10 cellular contexts compared by ENCODE assay signal in the genomic region with DNA sequence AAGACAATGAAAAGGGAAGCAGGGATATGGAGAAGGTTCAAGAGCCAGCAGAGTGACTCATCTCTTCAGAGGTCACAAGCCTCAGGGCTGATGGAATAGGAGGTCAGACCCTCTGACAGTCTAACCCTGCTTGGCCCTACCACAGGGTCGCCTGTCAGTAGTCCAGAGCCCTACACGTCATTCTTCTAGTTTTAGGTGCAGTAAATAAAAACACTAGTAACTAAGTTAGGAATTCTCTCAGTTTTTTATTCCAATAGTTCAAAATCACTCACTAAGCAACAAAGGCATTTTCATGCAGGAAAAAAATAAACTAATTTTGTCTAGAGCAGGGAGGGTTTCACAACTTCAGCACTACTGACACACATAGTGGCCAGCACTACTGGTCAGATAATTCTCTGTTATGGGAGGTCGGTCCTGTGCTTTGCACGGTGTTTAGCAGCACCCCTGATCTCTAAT. TPM values are rescaled to one million over a fixed set of nuclear protein-coding genes. Genes with fewer than 3 reads are reported as not detected.
DNase-seq lines count a peak whose midpoint lies in the region; ATAC-seq, FAIRE-seq and TF ChIP-seq lines count a peak whose summit lies in the region.
"Had no signal": no experiment of that assay in that cellular context is flagged by ENCODE, and none has a peak within 500 bp of the region (broad histone marks: within the 10 kb centered on the region; RNA-seq: fewer than 3 reads in every experiment).

No MANE protein-coding gene starts in this region.

- peak; percentile 84 to 88 for DNase-seq in AML-193 (lab: John Stamatoyannopoulos, UW)
- peak; percentile 52 for DNase-seq in NB4 (ENCODE audit: low read depth)
- DNase-seq in endothelial cell of umbilical vein (ENCODE audit: low read depth, low spot score) = peak; percentile 80
- DNase-seq in naive thymus-derived CD4-positive, alpha-beta T cell = no peak
- no peak for DNase-seq in NCI-H2227 (lab: John Stamatoyannopoulos, UW; ENCODE audit: unreplicated experiment)
- DNase-seq in SJCRH30 = no peak
- DNase-seq in HuH-7 (ENCODE audit: low spot score) = no peak
- no peak for DNase-seq in stimulated activated CD4-positive, alpha-beta T cell treated with anti-CD3 and anti-CD28 coated beads, Interleukin-4, amount 100 ng/mL, for 4 hours

- H3K9me3 ChIP-seq in endothelial cell of umbilical vein (replicated peaks; ENCODE audit: control insufficient read depth, insufficient read depth, low read length) = no peaks in the 10 kb centered on the region
- H3K9me3 ChIP-seq in naive thymus-derived CD4-positive, alpha-beta T cell (ENCODE audit: control insufficient read depth in 2 of 3, low read length in 3 of 3) = no peaks in the 10 kb centered on the region
- H3K9me3 ChIP-seq in SJCRH30 (replicated peaks) = no peaks in the 10 kb centered on the region

- H3K9ac ChIP-seq in endothelial cell of umbilical vein (replicated peaks; ENCODE audit: extremely low read depth, insufficient read depth, low read length) = peak overlapping the region; percentile 22

- H3K4me2 ChIP-seq in endothelial cell of umbilical vein (ENCODE audit: insufficient read depth, low read length) = peak overlapping the region; percentile 17

- peaks cover 3 to 27% (median 13%) of the 10 kb centered on the region in 5 donors for H3K36me3 Mint-ChIP-seq in naive thymus-derived CD4-positive, alpha-beta T cell

- peaks cover 66 to 98% (median 89%) of the 10 kb centered on the region in 7 donors for H3K4me1 Mint-ChIP-seq in naive thymus-derived CD4-positive, alpha-beta T cell

- peak overlapping the region; percentile 22 to 88 (median 73) for H3K27ac Mint-ChIP-seq in naive thymus-derived CD4-positive, alpha-beta T cell
- H3K27ac Mint-ChIP-seq: activated T-helper 2 cell treated with anti-CD3 and anti-CD28 coated beads, Interferon-gamma antibody, Interleukin-2, Interleukin-4, amounts not matched to agents 10 μg/mL and 5 μg/mL and 100 μg/mL, durations not matched to agents 14 hours and 24 hours and 36 hours had no signal

- no peak for TF ChIP-seq CTCF in NB4 (IDR thresholded peaks at IDR 0.05; ENCODE audit: low read depth, low read length)
- no peak for TF ChIP-seq CTCF in endothelial cell of umbilical vein (IDR thresholded peaks at IDR 0.05; ENCODE audit: extremely low read depth in 1 of 2, insufficient read depth in 1 of 2, low read depth in 1 of 2, low read length in 2 of 2)

- peak overlapping the region in 7 of 10 donors; percentile 18 to 81 (median 66) for H3K4me3 Mint-ChIP-seq in naive thymus-derived CD4-positive, alpha-beta T cell

- no peaks in the 10 kb centered on the region for H3K27me3 Mint-ChIP-seq in naive thymus-derived CD4-positive, alpha-beta T cell

- H3K27me3 ChIP-seq in endothelial cell of umbilical vein (ENCODE audit: control insufficient read depth in 2 of 2, insufficient read depth in 2 of 2, low read length in 2 of 2) (no peaks in the 10 kb centered on the region), SJCRH30 (no peaks in the 10 kb centered on the region)
- H3K27me3 ChIP-seq in naive thymus-derived CD4-positive, alpha-beta T cell (ENCODE audit: control insufficient read depth in 2 of 2, insufficient read depth in 2 of 2, low read length in 2 of 2) = no peaks in the 10 kb centered on the region

- no peaks in the 10 kb centered on the region for H4K20me1 ChIP-seq in endothelial cell of umbilical vein (replicated peaks; ENCODE audit: control insufficient read depth, extremely low read depth, insufficient read depth, low read length)

- no peaks in the 10 kb centered on the region for H3K9me3 Mint-ChIP-seq in naive thymus-derived CD4-positive, alpha-beta T cell
- H3K9me3 Mint-ChIP-seq: activated T-helper 2 cell treated with anti-CD3 and anti-CD28 coated beads, Interferon-gamma antibody, Interleukin-2, Interleukin-4, amounts not matched to agents 10 μg/mL and 5 μg/mL and 100 μg/mL, durations not matched to agents 14 hours and 24 hours and 36 hours had no signal

- peak; percentile 75 for FAIRE-seq in endothelial cell of umbilical vein (lab: Jason Lieb, UNC)

- H3K36me3 ChIP-seq in endothelial cell of umbilical vein (ENCODE audit: control insufficient read depth in 2 of 2, extremely low read depth in 1 of 2, insufficient read depth in 2 of 2, low read length in 2 of 2) (no peaks in the 10 kb centered on the region), SJCRH30 (no peaks in the 10 kb centered on the region; the same call in 1 of the 2 replicates)
- H3K36me3 ChIP-seq in naive thymus-derived CD4-positive, alpha-beta T cell (ENCODE audit: control insufficient read depth in 2 of 3, insufficient read depth in 3 of 3, low read length in 3 of 3) = no peaks in the 10 kb centered on the region

- H3K9me1 ChIP-seq in endothelial cell of umbilical vein (replicated peaks; ENCODE audit: control insufficient read depth, extremely low read depth, insufficient read depth, low read length) = no peaks in the 10 kb centered on the region

- CTCF ChIA-PET in endothelial cell of umbilical vein (lab: Charles Lee) = interaction anchor here (1.2 to 1.4 kb wide), 3 partner anchors 8 to 13 kb away, joined by 3 to 4 read pairs (median 4); no protein-coding TSS in a partner anchor
- CTCF ChIA-PET in naive thymus-derived CD4-positive, alpha-beta T cell (lab: Charles Lee) = no interaction called here

- no TSS peak for BruUV-seq in endothelial cell of umbilical vein (replicated peaks; lab: Mats Ljungman, UMichigan)

- TF ChIP-seq POLR2A in NB4 (IDR thresholded peaks at IDR 0.05; ENCODE audit: extremely low read depth, insufficient read length) (no peak), endothelial cell of umbilical vein (IDR thresholded peaks at IDR 0.05; ENCODE audit: low read depth, low read length) (no peak)

- intact Hi-C loops in endothelial cell of umbilical vein (cut with micrococcal nuclease) = loop anchor here (1.0 kb wide), 1 partner anchor 24 kb away; no protein-coding TSS in a partner anchor
- intact Hi-C loops in naive thymus-derived CD4-positive, alpha-beta T cell (cut with micrococcal nuclease) = no loop called here

- no peak overlapping the region for H3K4me3 ChIP-seq in NB4 (ENCODE audit: low read depth, low read length)
- H3K4me3 ChIP-seq in endothelial cell of umbilical vein (replicated peaks in 1 of 3; ENCODE audit: insufficient read depth in 1 of 3, low read depth in 1 of 3, low read length in 3 of 3) = no peak overlapping the region
- no peak overlapping the region for H3K4me3 ChIP-seq in naive thymus-derived CD4-positive, alpha-beta T cell (ENCODE audit: low read length)
- no peak overlapping the region for H3K4me3 ChIP-seq in SJCRH30

- dilution Hi-C loops in endothelial cell of umbilical vein (cut with MboI; ENCODE audit: extremely low pct_ligation_motif_present, low sequenced_read_pairs) = no loop called here

- ATAC-seq in naive thymus-derived CD4-positive, alpha-beta T cell = peak; percentile 73
- ATAC-seq: Panc1 had no signal

- H2AFZ ChIP-seq in endothelial cell of umbilical vein (ENCODE audit: low read depth, low read length) = no peak overlapping the region

- POLR2A ChIA-PET in endothelial cell of umbilical vein (lab: Charles Lee) = no interaction called here
- POLR2A ChIA-PET in naive thymus-derived CD4-positive, alpha-beta T cell (lab: Charles Lee) = interaction anchor here (2.7 kb wide), 1 partner anchor 26 kb away, joined by 10 read pairs; no protein-coding TSS in a partner anchor

- peaks cover 92% of the 10 kb centered on the region for H3K79me2 ChIP-seq in endothelial cell of umbilical vein (ENCODE audit: control insufficient read depth, insufficient read depth, low read length)

- H3K27ac ChIP-seq in endothelial cell of umbilical vein (ENCODE audit: insufficient read depth, low read depth, low read length) (peak overlapping the region; percentile 60), SJCRH30 (no peak overlapping the region)
- no peak overlapping the region for H3K27ac ChIP-seq in naive thymus-derived CD4-positive, alpha-beta T cell (ENCODE audit: low read depth, low read length)

- H3K4me1 ChIP-seq in endothelial cell of umbilical vein (ENCODE audit: control insufficient read depth, extremely low read depth, insufficient read depth, low read length) (peaks cover 29% of the 10 kb centered on the region), SJCRH30 (no peaks in the 10 kb centered on the region)
- H3K4me1 ChIP-seq in naive thymus-derived CD4-positive, alpha-beta T cell (ENCODE audit: control insufficient read depth in 2 of 2, insufficient read depth in 2 of 2, low read length in 2 of 2) = peaks cover 33 to 71% of the 10 kb centered on the region in 2 donors

TF ChIP-seq in endothelial cell of umbilical vein, 7 proteins besides CTCF, POLR2A, EP300 and RAD21:
- TF ChIP-seq MYC (IDR thresholded peaks at IDR 0.05; ENCODE audit: low read depth, low read length) (no peak), JUN (IDR thresholded peaks at IDR 0.05; ENCODE audit: borderline replicate concordance, insufficient read depth, insufficient read length, low read depth) (peak; percentile 83), GATA2 (IDR thresholded peaks at IDR 0.05; ENCODE audit: insufficient read depth, insufficient read length, low read depth, low read length) (no peak), POLR2AphosphoS5 (IDR thresholded peaks at IDR 0.05; ENCODE audit: insufficient read depth, low read depth, low read length) (peak; percentile 43), FOS (IDR thresholded peaks at IDR 0.05; ENCODE audit: borderline replicate concordance, insufficient read depth, low read length) (peak; percentile 81), EZH2 (IDR thresholded peaks at IDR 0.05; ENCODE audit: borderline replicate concordance, low read depth, low read length, severe bottlenecking) (no peak)
- TF ChIP-seq, protein P1, sequence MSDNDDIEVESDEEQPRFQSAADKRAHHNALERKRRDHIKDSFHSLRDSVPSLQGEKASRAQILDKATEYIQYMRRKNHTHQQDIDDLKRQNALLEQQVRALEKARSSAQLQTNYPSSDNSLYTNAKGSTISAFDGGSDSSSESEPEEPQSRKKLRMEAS (IDR thresholded peaks at IDR 0.05; ENCODE audit: insufficient read depth, insufficient read length) = no peak
TF ChIP-seq in endothelial cell of umbilical vein: peak in this region for 3.

RNA-seq across cellular contexts. Expression of a gene that starts 27.2 kb away (rescaled TPM):
- total RNA-seq in endothelial cell of umbilical vein = 47.6 and 48.5 TPM in 2 replicates
- 44.7 and 46.6 TPM in 2 replicates for polyA plus RNA-seq in endothelial cell of umbilical vein
- 26.5 and 27.1 TPM in 2 replicates for polyA plus RNA-seq in endothelial cell of umbilical vein (2011; cell fraction: cytosol; rRNA removed)
- polyA plus RNA-seq in endothelial cell of umbilical vein (2011; cell fraction: nucleus; rRNA removed) = 50.3 and 58.3 TPM in 2 replicates
- polyA plus RNA-seq in endothelial cell of umbilical vein (2012) = 28.4 and 38.6 TPM in 2 replicates
- 143 and 150 TPM in 2 replicates for polyA minus RNA-seq in endothelial cell of umbilical vein
- polyA minus RNA-seq in endothelial cell of umbilical vein (2011; cell fraction: cytosol; rRNA and poly(A)+ RNA removed) = 3.6 TPM
- polyA minus RNA-seq in endothelial cell of umbilical vein (2011; cell fraction: nucleus; rRNA and poly(A)+ RNA removed) = 136 and 154 TPM in 2 replicates
- 10 to 100 TPM; 36.4 to 97.6 (median 93.7) TPM for total RNA-seq in naive thymus-derived CD4-positive, alpha-beta T cell
- 10 to 100 TPM; 66.3 to 71.9 TPM for polyA plus RNA-seq in naive thymus-derived CD4-positive, alpha-beta T cell
- total RNA-seq in SJCRH30 (2014; rRNA removed; shearing (Covaris generic)) = 47.0 and 53.7 TPM in 2 replicates

Comparison
In these comparisons a context has a peak if more than half of its experiments do, and no peak if none do; other contexts are left out.
1. DNase-seq: peak in AML-193 (2 of 2), NB4 (single experiment) and endothelial cell of umbilical vein (single experiment); none in naive thymus-derived CD4-positive, alpha-beta T cell (0 of 9), NCI-H2227 (single experiment), SJCRH30 (0 of 2), HuH-7 (single experiment) and stimulated activated CD4-positive, alpha-beta T cell treated with anti-CD3 and anti-CD28 coated beads, Interleukin-4, amount 100 ng/mL, for 4 hours (0 of 2).